Comparison of ENCODE assay signal across 10 cellular contexts in the genomic region with DNA sequence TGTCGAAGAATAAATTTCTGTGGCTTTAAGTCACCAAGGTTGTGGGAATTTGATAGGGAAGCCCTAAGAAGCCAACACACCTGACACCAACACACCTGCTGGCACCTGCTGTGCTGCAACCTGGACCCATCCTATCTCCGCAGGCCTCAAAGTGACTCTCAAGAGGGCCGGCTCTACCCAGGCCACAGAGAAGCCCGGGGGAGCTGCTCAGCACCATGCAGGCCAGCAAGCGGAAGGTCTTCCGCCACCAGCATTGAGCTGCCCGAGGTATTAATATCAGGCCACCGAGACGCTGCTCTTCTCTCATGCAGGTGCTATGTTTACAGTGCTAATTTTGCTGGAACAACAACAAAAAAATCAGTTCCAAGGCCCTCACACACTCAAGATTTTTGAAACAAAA. TPM values are rescaled to one million over a fixed set of nuclear protein-coding genes. Genes with fewer than 3 reads are reported as not detected.
"Had no signal": no experiment of that assay in that cellular context is flagged by ENCODE, and none has a peak within 500 bp of the region (broad histone marks: within the 10 kb centered on the region; RNA-seq: fewer than 3 reads in every experiment).

No MANE protein-coding gene starts in this region.

- H3K4me1 ChIP-seq: HAP-1 had no signal

- H3K4me1 Mint-ChIP-seq: IgD-negative memory B cell had no signal

- H3K4me3 Mint-ChIP-seq: HFFc6, IgD-negative memory B cell had no signal

- H3K36me3 ChIP-seq: HAP-1 had no signal

- H3K36me3 Mint-ChIP-seq: IgD-negative memory B cell had no signal

- H3K27ac ChIP-seq: HL-60 had no signal

- H3K27ac Mint-ChIP-seq: HFFc6, IgD-negative memory B cell had no signal

- DNase-seq: GOT3, H7, HFFc6 had no signal

- H3K4me3 ChIP-seq: HAP-1 had no signal

- ATAC-seq: HCT116, HepG2 had no signal

RNA-seq across cellular contexts. Expression of gene CD33, which starts 32.2 kb away (rescaled TPM):
- total RNA-seq: HFFc6 had no signal
- polyA plus RNA-seq: HepG2 had no signal

RNA-seq across cellular contexts. Expression of gene SIGLEC7, which starts 50.6 kb away (rescaled TPM):
- total RNA-seq: H4, H7, HepG2, HFFc6, HT1080 had no signal
- polyA plus RNA-seq: HepG2, IgD-negative memory B cell had no signal

RNA-seq across cellular contexts. Expression of gene SIGLECL1, which starts 58.2 kb away (rescaled TPM):
- total RNA-seq: H7, HepG2, HFFc6, HT1080 had no signal
- polyA plus RNA-seq: HepG2, IgD-negative memory B cell had no signal
